Comparison of ENCODE assay signal across 7 cellular contexts in the genomic region with DNA sequence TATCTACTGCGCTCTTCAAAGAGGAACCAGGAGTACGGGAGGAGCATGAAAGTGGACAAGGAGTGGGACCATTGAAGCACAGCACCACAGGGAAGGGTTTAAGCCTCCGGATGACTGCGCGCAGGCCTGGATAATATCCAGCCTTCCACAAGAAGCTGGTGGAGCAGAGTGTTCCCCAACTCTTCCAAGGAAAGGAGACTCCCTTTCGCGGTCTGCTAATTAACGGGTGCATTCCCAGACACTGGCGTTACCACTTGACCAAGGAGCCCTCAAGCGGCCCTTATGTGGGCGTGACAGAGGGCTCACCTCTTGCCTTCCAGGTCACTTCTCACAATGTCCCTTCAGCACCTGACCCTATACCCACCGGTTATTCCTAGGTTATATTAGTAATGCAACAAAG. TPM values are rescaled to one million over a fixed set of nuclear protein-coding genes. Genes with fewer than 3 reads are reported as not detected.
DNase-seq lines count a peak whose midpoint lies in the region; ATAC-seq and TF ChIP-seq lines count a peak whose summit lies in the region.
"Not testable (repeated sequence)": the region's sequence is repeated elsewhere in the genome, so short reads cannot be mapped to it uniquely, and the experiment has no call there.
"Had no signal": no experiment of that assay in that cellular context is flagged by ENCODE, and none has a peak within 500 bp of the region (broad histone marks: within the 10 kb centered on the region; RNA-seq: fewer than 3 reads in every experiment).

No MANE protein-coding gene starts in this region.

- POLR2A ChIA-PET in CD4-positive, alpha-beta T cell (lab: Charles Lee): interaction anchor here (0.7 to 3.4 kb wide), 2 partner anchors 10 to 13 kb away, joined by 3 to 18 read pairs; a partner anchor contains a TSS
- POLR2A ChIA-PET in RWPE1 (lab: Yijun Ruan, JAX; ENCODE audit: low non-redundant PET): not testable (repeated sequence)

- H3K4me3 ChIP-seq in lung; osteoblast (ENCODE audit: insufficient read depth, low read length); testis: not testable (repeated sequence)

- WGBS in lung, 2 donors: 75 to 95% methylated on average over 12 of the region's 12 CpGs
- WGBS in testis, 2 donors: 54 to 58% methylated on average over 11 to 12 of the region's 12 CpGs

- not testable (repeated sequence) for TF ChIP-seq POLR2A in testis (IDR thresholded peaks at IDR 0.05)

- H3K4me2 ChIP-seq in osteoblast (ENCODE audit: insufficient read depth, low read length): not testable (repeated sequence)

- H3K27me3 Mint-ChIP-seq in CD4-positive, alpha-beta T cell: not testable (repeated sequence)

- not testable (repeated sequence) for DNase-seq in CD4-positive, alpha-beta T cell; RWPE1 (ENCODE audit: low spot score)
- peak; percentile 58 for DNase-seq in amniotic epithelial cell (ENCODE audit: low read depth)
- DNase-seq in lung (ENCODE audit: low spot score): peak; percentile 57
- peak; percentile 1 for DNase-seq in osteoblast (ENCODE audit: insufficient read length, low spot score, missing footprints)
- peak; percentile 69 for DNase-seq in testis

- H3K4me1 ChIP-seq in lung (ENCODE audit: control insufficient read depth in 2 of 2, insufficient read depth in 2 of 2, low read length in 2 of 2): peaks cover 0 to 25% of the 10 kb centered on the region in 2 donors
- peaks cover 13% of the 10 kb centered on the region for H3K4me1 ChIP-seq in osteoblast (ENCODE audit: insufficient read depth, low read length)
- H3K4me1 ChIP-seq in testis: peaks cover 45% of the 10 kb centered on the region

- H3K4me1 Mint-ChIP-seq in CD4-positive, alpha-beta T cell (ENCODE audit: low read depth): peaks cover 74% of the 10 kb centered on the region

- not testable (repeated sequence) for ATAC-seq in CD4-positive, alpha-beta T cell (ENCODE audit: poor library complexity); lung (ENCODE audit: insufficient read depth, low FRiP score)

- H3K9me3 Mint-ChIP-seq in CD4-positive, alpha-beta T cell: not testable (repeated sequence)

- intact Hi-C loops in CD4-positive, alpha-beta T cell (cut with DNase I, micrococcal nuclease): loop anchor here in 1 of 2 experiments (5.0 kb wide), 3 partner anchors 44 to 179 kb away; a partner anchor contains a TSS
- intact Hi-C loops in testis (cut with DNase I; ENCODE audit: low total_unique reads): not testable (repeated sequence)

- H3K36me3 ChIP-seq in lung (ENCODE audit: control insufficient read depth in 2 of 2, insufficient read depth in 2 of 2, low read length in 2 of 2); osteoblast (ENCODE audit: insufficient read depth, low read length); testis (ENCODE audit: low read depth, missing control alignments): not testable (repeated sequence)

- CTCF ChIA-PET in CD4-positive, alpha-beta T cell (lab: Charles Lee): interaction anchor here (1.6 kb wide), 1 partner anchor 46 kb away, joined by 6 read pairs; no protein-coding TSS in a partner anchor
- CTCF ChIA-PET in RWPE1 (lab: Yijun Ruan, JAX): interaction anchor here (1.2 to 2.2 kb wide), 3 partner anchors 10 to 42 kb away, joined by 3 to 17 read pairs (median 3); a partner anchor contains a TSS

- not testable (repeated sequence) for H2AFZ ChIP-seq in osteoblast (ENCODE audit: low read length)

- peak overlapping the region; percentile 7 for H3K27ac Mint-ChIP-seq in CD4-positive, alpha-beta T cell

- H3K27ac ChIP-seq in CD4-positive, alpha-beta T cell (ENCODE audit: low read depth, low read length); lung (ENCODE audit: low read depth in 1 of 2, low read length in 1 of 2); osteoblast (ENCODE audit: low read depth, low read length): not testable (repeated sequence)
- H3K27ac ChIP-seq in RWPE1: peak overlapping the region; percentile 88
- peak overlapping the region in 1 of 2 donors; percentile 69 for H3K27ac ChIP-seq in testis

- peaks cover 72% of the 10 kb centered on the region for H3K79me2 ChIP-seq in osteoblast (ENCODE audit: insufficient read depth, low read length)

- H3K9me3 ChIP-seq in CD4-positive, alpha-beta T cell (ENCODE audit: control insufficient read depth, low read length); lung (ENCODE audit: control insufficient read depth in 2 of 2, insufficient read depth in 1 of 2, low read length in 1 of 2); osteoblast (ENCODE audit: low read depth, low read length); testis: not testable (repeated sequence)

- H4K20me1 ChIP-seq in osteoblast (ENCODE audit: insufficient read depth, low read length): peaks cover 16% of the 10 kb centered on the region

- H3K27me3 ChIP-seq in CD4-positive, alpha-beta T cell (ENCODE audit: control insufficient read depth, insufficient read depth, low read length); lung (ENCODE audit: control insufficient read depth, insufficient read depth); osteoblast (ENCODE audit: insufficient read depth, low read length); testis: not testable (repeated sequence)

- TF ChIP-seq CTCF in CD4-positive, alpha-beta T cell (IDR thresholded peaks at IDR 0.05); RWPE1 (conservative IDR thresholded peaks at IDR 0.05; ENCODE audit: low read depth); lung (IDR thresholded peaks at IDR 0.05; ENCODE audit: control extremely low read depth, extremely low read depth); osteoblast (IDR thresholded peaks at IDR 0.05; ENCODE audit: extremely low read depth, low read depth, low read length); testis (IDR thresholded peaks at IDR 0.05): not testable (repeated sequence)

- H3K4me3 Mint-ChIP-seq in CD4-positive, alpha-beta T cell: not testable (repeated sequence)

- peaks cover 12% of the 10 kb centered on the region for H3K36me3 Mint-ChIP-seq in CD4-positive, alpha-beta T cell (ENCODE audit: low read depth)

RNA-seq across cellular contexts. Expression of a gene that starts 10.4 kb away (rescaled TPM):
- total RNA-seq in CD4-positive, alpha-beta T cell: 10 to 100 TPM; 44.5 to 45.5 TPM
- total RNA-seq in lung (10 to 100 TPM; 39.7 to 89.5 TPM), osteoblast (46.7 and 52.2 TPM in 2 replicates), testis (100 to 1,000 TPM in 1 of 2 donors, 10 to 100 TPM in 1; 80.3 to 146 TPM)
- polyA plus RNA-seq in lung (10 to 100 TPM; 36.7 to 49.1 TPM), testis (ENCODE audit: insufficient read depth, low read depth, low replicate concordance) (58.2 TPM)
- polyA plus RNA-seq: CD14-positive monocyte had no signal

RNA-seq across cellular contexts. Expression of a gene that starts 51.5 kb away (rescaled TPM):
- total RNA-seq in CD4-positive, alpha-beta T cell: 10 to 100 TPM; 38.3 to 40.8 TPM
- total RNA-seq in lung (10 to 100 TPM in 1 of 2 donors, 1 to 10 TPM in 1; 7.4 to 23.2 TPM), osteoblast (13.3 and 13.8 TPM in 2 replicates), testis (10 to 100 TPM; 13.1 to 14.8 TPM)
- polyA plus RNA-seq in lung (10 to 100 TPM; 14.6 to 25.6 TPM), testis (ENCODE audit: insufficient read depth, low read depth, low replicate concordance) (17.3 TPM)
